In genomic region chr2:145598434-145598833, GRCh38 we compare ENCODE assay signal across 21 cellular contexts.
A peak's percentile ranks its signal among the peaks of the same experiment; 100 is the strongest.
DNase-seq lines count a peak whose midpoint lies in the region; ATAC-seq and TF ChIP-seq lines count a peak whose summit lies in the region.
"Had no signal": no experiment of that assay in that cellular context is flagged by ENCODE, and none has a peak within 500 bp of the region (broad histone marks: within the 10 kb centered on the region; RNA-seq: fewer than 3 reads in every experiment).

No MANE protein-coding gene starts in this region.

- no peak overlapping the region for H2BK15ac ChIP-seq in mesenchymal stem cell (ENCODE audit: low read depth, poor library complexity, severe bottlenecking)

- H3K36me3 ChIP-seq in mesenchymal stem cell (ENCODE audit: control insufficient read depth in 1 of 2, insufficient read depth in 2 of 2, low read depth in 1 of 2, low read length in 2 of 2): no peaks in the 10 kb centered on the region
- H3K36me3 ChIP-seq: ovary, right lobe of liver, suprapubic skin, vagina had no signal

- H4K8ac ChIP-seq in mesenchymal stem cell (ENCODE audit: low read length): no peak overlapping the region

- no peak overlapping the region for H3K18ac ChIP-seq in mesenchymal stem cell (ENCODE audit: low read depth in 1 of 2, low read length in 2 of 2)

- H3K79me1 ChIP-seq in mesenchymal stem cell (replicated peaks; ENCODE audit: low read length, poor library complexity, severe bottlenecking): no peaks in the 10 kb centered on the region

- no peak overlapping the region for H3K4me2 ChIP-seq in mesenchymal stem cell (ENCODE audit: low read length, poor library complexity, severe bottlenecking)

- H2AFZ ChIP-seq in mesenchymal stem cell (ENCODE audit: low read depth, low read length): no peak overlapping the region

- H3K4me3 ChIP-seq in choroid plexus epithelial cell (ENCODE audit: low read depth, low read length): no peak overlapping the region
- H3K4me3 ChIP-seq in mesenchymal stem cell (ENCODE audit: insufficient read depth in 1 of 2, low read depth in 1 of 2, low read length in 2 of 2): no peak overlapping the region
- H3K4me3 ChIP-seq: ovary, right lobe of liver, suprapubic skin, vagina had no signal

- no peak for TF ChIP-seq POLR2A in erythroblast (IDR thresholded peaks at IDR 0.05; ENCODE audit: low read length)

- no peak for TF ChIP-seq CTCF in choroid plexus epithelial cell (conservative IDR thresholded peaks at IDR 0.05; ENCODE audit: low read depth, low read length)

- no peak overlapping the region for H3K23ac ChIP-seq in mesenchymal stem cell (ENCODE audit: low read length in 2 of 2)

- no peaks in the 10 kb centered on the region for H3K9me3 ChIP-seq in mesenchymal stem cell (ENCODE audit: control insufficient read depth, low read length)
- H3K9me3 ChIP-seq: ovary, right lobe of liver, suprapubic skin, vagina had no signal

- H3K9ac ChIP-seq in mesenchymal stem cell (ENCODE audit: low read length): peak overlapping the region; percentile 6

- no peak overlapping the region for H4K91ac ChIP-seq in mesenchymal stem cell (ENCODE audit: low read length)

- H2BK12ac ChIP-seq in mesenchymal stem cell (ENCODE audit: low read length in 2 of 2): no peak overlapping the region

- no peak overlapping the region for H3K14ac ChIP-seq in mesenchymal stem cell (ENCODE audit: low read length in 2 of 2)

- no peak overlapping the region for H2BK120ac ChIP-seq in mesenchymal stem cell (ENCODE audit: low read depth, low read length)

- no peak overlapping the region for H3K27ac ChIP-seq in mesenchymal stem cell (ENCODE audit: low read length, poor library complexity, severe bottlenecking)
- H3K27ac ChIP-seq: ovary, right lobe of liver, suprapubic skin, vagina had no signal

- WGBS in mesenchymal stem cell: 32% methylated on average over 3 of the region's 4 CpGs

- no peak for ATAC-seq in GM19324 (IDR thresholded peaks at IDR 0.05; ENCODE audit: low FRiP score, unreplicated experiment)
- ATAC-seq: HepG2; left colon; naive thymus-derived CD4-positive, alpha-beta T cell; right lobe of liver had no signal

- H3K27me3 ChIP-seq in mesenchymal stem cell (ENCODE audit: control insufficient read depth in 1 of 2, insufficient read depth in 1 of 2, low read length in 2 of 2): no peaks in the 10 kb centered on the region
- H3K27me3 ChIP-seq: ovary, right lobe of liver, suprapubic skin, vagina had no signal

- no peak overlapping the region for H2AK5ac ChIP-seq in mesenchymal stem cell (ENCODE audit: low read length, severe bottlenecking)

- no peak overlapping the region for H3K4ac ChIP-seq in mesenchymal stem cell (ENCODE audit: low read depth in 1 of 2, low read length in 2 of 2)

- H3K4me1 ChIP-seq in mesenchymal stem cell (ENCODE audit: control insufficient read depth, insufficient read depth, low read depth, low read length): peaks cover 1% of the 10 kb centered on the region
- H3K4me1 ChIP-seq: right lobe of liver, vagina had no signal

- DNase-seq in AG08396 (ENCODE audit: low spot score): peak; percentile 7
- DNase-seq in LHCN-M2 (ENCODE audit: low read depth): peak; percentile 78
- DNase-seq in choroid plexus epithelial cell (ENCODE audit: low read depth): peak; percentile 71
- peak; percentile 68 for DNase-seq in mesenchymal stem cell
- no peak for DNase-seq in erythroblast (lab: John Stamatoyannopoulos, UW)
- no peak for DNase-seq in islet precursor cell
- no peak for DNase-seq in activated T-cell treated with anti-CD3 and anti-CD28 coated beads for 4 hours
- DNase-seq: activated CD4-positive, CD25-positive, alpha-beta regulatory T cell treated with anti-CD3 and anti-CD28 coated beads, Interleukin-2, amount 50 U/mL, for 72 hours; activated naive CD4-positive, alpha-beta T cell treated with anti-CD3 and anti-CD28 coated beads, Interleukin-2, amount 50 U/mL, for 16 hours; activated T-cell treated with anti-CD3 and anti-CD28 coated beads, Interleukin-2, amount 50 U/mL, for 48 hours; H7; left colon; naive thymus-derived CD4-positive, alpha-beta T cell; NCI-H1436; NCI-H524; ovary; right lobe of liver had no signal

- no peak overlapping the region for H2BK5ac ChIP-seq in mesenchymal stem cell (ENCODE audit: low read depth, low read length, poor library complexity, severe bottlenecking)

Comparison
In these comparisons a context has a peak if more than half of its experiments do, and no peak if none do; other contexts are left out.
1. DNase-seq: peak in AG08396 (single experiment), LHCN-M2 (single experiment), choroid plexus epithelial cell (single experiment) and mesenchymal stem cell (single experiment); none in erythroblast (0 of 2), islet precursor cell (single experiment) and activated T-cell treated with anti-CD3 and anti-CD28 coated beads for 4 hours (single experiment).